12 cellular contexts compared by ENCODE assay signal in genomic region chr9:112072721-112073553, GRCh38.
DNase-seq lines count a peak whose midpoint lies in the region; ATAC-seq, FAIRE-seq and TF ChIP-seq lines count a peak whose summit lies in the region.
"Had no signal": no experiment of that assay in that cellular context is flagged by ENCODE, and none has a peak within 500 bp of the region (broad histone marks: within the 10 kb centered on the region; RNA-seq: fewer than 3 reads in every experiment).

No MANE protein-coding gene starts in this region.

- H3K36me3 Mint-ChIP-seq in activated CD8-positive, alpha-beta T cell treated with anti-CD3 and anti-CD28 coated beads for 36 hours (ENCODE audit: low read depth) = peaks cover 4% of the 10 kb centered on the region
- no peaks in the 10 kb centered on the region for H3K36me3 Mint-ChIP-seq in WTC11

- no peak overlapping the region for H3K4me3 Mint-ChIP-seq in activated CD8-positive, alpha-beta T cell treated with anti-CD3 and anti-CD28 coated beads for 36 hours
- no peak overlapping the region for H3K4me3 Mint-ChIP-seq in WTC11
- H3K4me3 Mint-ChIP-seq: activated naive CD8-positive, alpha-beta T cell treated with anti-CD3 and anti-CD28 coated beads, Interleukin-2, amount 10 ng/mL, durations not matched to agents 7 days and 5 days had no signal

- H3K27me3 ChIP-seq in foreskin keratinocyte = no peaks in the 10 kb centered on the region
- no peaks in the 10 kb centered on the region for H3K27me3 ChIP-seq in ascending aorta
- H3K27me3 ChIP-seq: MG63 had no signal

- no peaks in the 10 kb centered on the region for H3K9me3 Mint-ChIP-seq in activated CD8-positive, alpha-beta T cell treated with anti-CD3 and anti-CD28 coated beads for 36 hours
- no peaks in the 10 kb centered on the region for H3K9me3 Mint-ChIP-seq in WTC11
- H3K9me3 Mint-ChIP-seq: activated naive CD8-positive, alpha-beta T cell treated with anti-CD3 and anti-CD28 coated beads, Interleukin-2, amount 10 ng/mL, durations not matched to agents 7 days and 5 days had no signal

- no peak for TF ChIP-seq POLR2A in GM12891 (IDR thresholded peaks at IDR 0.05; ENCODE audit: low read depth, low read length)

- H3K4me1 Mint-ChIP-seq in activated CD8-positive, alpha-beta T cell treated with anti-CD3 and anti-CD28 coated beads for 36 hours (ENCODE audit: low read depth) = peaks cover 28% of the 10 kb centered on the region
- peaks cover 17% of the 10 kb centered on the region for H3K4me1 Mint-ChIP-seq in WTC11

- no peak overlapping the region for H3K4me3 ChIP-seq in skin epidermis
- no peak overlapping the region for H3K4me3 ChIP-seq in ascending aorta
- H3K4me3 ChIP-seq: MG63 had no signal

- POLR2A ChIA-PET in activated CD8-positive, alpha-beta T cell treated with anti-CD3 and anti-CD28 coated beads for 36 hours (lab: Charles Lee) = interaction anchor here (0.8 kb wide), 1 partner anchor 11 kb away, joined by 3 read pairs; no protein-coding TSS in a partner anchor
- POLR2A ChIA-PET in WTC11 (lab: Charles Lee) = no interaction called here

- TF ChIP-seq CTCF in foreskin keratinocyte (conservative IDR thresholded peaks at IDR 0.05) (no peak), WTC11 (IDR thresholded peaks at IDR 0.05) (no peak), ascending aorta (IDR thresholded peaks at IDR 0.05) (no peak)
- no peak for TF ChIP-seq CTCF in activated CD8-positive, alpha-beta T cell treated with anti-CD3 and anti-CD28 coated beads for 36 hours (IDR thresholded peaks at IDR 0.05)

- H3K4me1 ChIP-seq in foreskin keratinocyte = no peaks in the 10 kb centered on the region
- H3K4me1 ChIP-seq in ascending aorta = no peaks in the 10 kb centered on the region

- CTCF ChIA-PET in activated CD8-positive, alpha-beta T cell treated with anti-CD3 and anti-CD28 coated beads for 36 hours (lab: Charles Lee) = interaction anchor here (0.6 to 4.8 kb wide), 3 partner anchors 247 to 314 kb away, joined by 3 to 122 read pairs (median 5); no protein-coding TSS in a partner anchor
- CTCF ChIA-PET in WTC11 (lab: Charles Lee) = interaction anchor here (2.6 kb wide), 1 partner anchor 315 kb away, joined by 48 read pairs; no protein-coding TSS in a partner anchor

- no peak overlapping the region for H3K27ac Mint-ChIP-seq in activated CD8-positive, alpha-beta T cell treated with anti-CD3 and anti-CD28 coated beads for 36 hours
- no peak overlapping the region for H3K27ac Mint-ChIP-seq in WTC11

- intact Hi-C loops in activated CD8-positive, alpha-beta T cell treated with anti-CD3 and anti-CD28 coated beads for 36 hours (cut with micrococcal nuclease) = loop anchor here (5.0 kb wide), 1 partner anchor 311 kb away; no protein-coding TSS in a partner anchor
- intact Hi-C loops in ascending aorta (cut with DNase I) = loop anchor here (5.0 kb wide), 1 partner anchor 176 kb away; the partner anchor contains the start of gene UGCG

- H3K27me3 Mint-ChIP-seq in activated CD8-positive, alpha-beta T cell treated with anti-CD3 and anti-CD28 coated beads for 36 hours = no peaks in the 10 kb centered on the region
- H3K27me3 Mint-ChIP-seq in WTC11 (ENCODE audit: low read depth) = no peaks in the 10 kb centered on the region
- H3K27me3 Mint-ChIP-seq: activated naive CD8-positive, alpha-beta T cell treated with anti-CD3 and anti-CD28 coated beads, Interleukin-2, amount 10 ng/mL, durations not matched to agents 7 days and 5 days had no signal

- no peaks in the 10 kb centered on the region for H3K36me3 ChIP-seq in ascending aorta
- H3K36me3 ChIP-seq: MG63 had no signal

- no peaks in the 10 kb centered on the region for H3K9me3 ChIP-seq in ascending aorta
- H3K9me3 ChIP-seq: MG63 had no signal

- FAIRE-seq in GM12891 (lab: Jason Lieb, UNC) = no peak

- peak overlapping the region; percentile 26 for H3K27ac ChIP-seq in foreskin keratinocyte
- peak overlapping the region in 16 of 21 experiments; percentile 41 to 93 (median 76) for H3K27ac ChIP-seq in skin epidermis
- peak overlapping the region in 1 of 2 donors; percentile 34 for H3K27ac ChIP-seq in ascending aorta

- ATAC-seq in SK-N-SH treated with all-trans-retinoic acid at 6 μM for 48 hours (peak; percentile 36), foreskin keratinocyte (no peak), HG02840 (IDR thresholded peaks at IDR 0.05; ENCODE audit: low FRiP score, unreplicated experiment) (no peak), WTC11 (no peak)
- no peak for ATAC-seq in activated CD8-positive, alpha-beta T cell treated with anti-CD3 and anti-CD28 coated beads for 36 hours

- DNase-seq in GM12891 (ENCODE audit: insufficient read length, low spot score) = no peak
- DNase-seq in foreskin keratinocyte = no peak
- no peak for DNase-seq in activated CD8-positive, alpha-beta T cell treated with anti-CD3 and anti-CD28 coated beads for 36 hours
- no peak for DNase-seq in WTC11 (ENCODE audit: low spot score)
- DNase-seq in ascending aorta (ENCODE audit: low spot score in 2 of 2) = no peak
- DNase-seq: activated CD4-positive, CD25-positive, alpha-beta regulatory T cell treated with anti-CD3 and anti-CD28 coated beads, Interleukin-2, amount 50 U/mL, for 72 hours; activated naive CD8-positive, alpha-beta T cell treated with anti-CD3 and anti-CD28 coated beads, Interleukin-2, amount 10 ng/mL, durations not matched to agents 7 days and 5 days; hypothalamus; MG63 had no signal

TF ChIP-seq in GM12891, 5 proteins besides CTCF, POLR2A, EP300 and RAD21:
- peak; percentile 6 for TF ChIP-seq PAX5 (IDR thresholded peaks at IDR 0.05; ENCODE audit: insufficient read depth, low read length, severe bottlenecking)
- TF ChIP-seq POLR2AphosphoS5 (IDR thresholded peaks at IDR 0.05; ENCODE audit: low read depth, low read length) = no peak
TF ChIP-seq in GM12891: peak in this region for 1.

TF ChIP-seq in SK-N-SH treated with all-trans-retinoic acid at 6 μM for 48 hours, 23 proteins besides CTCF, POLR2A, EP300 and RAD21 (continues in another document):
- TF ChIP-seq OSR1 (CRISPR knock-in tag; IDR thresholded peaks at IDR 0.05) (no peak), ZFP30 (CRISPR knock-in tag; IDR thresholded peaks at IDR 0.05) (no peak), ISL1 (CRISPR knock-in tag; IDR thresholded peaks at IDR 0.05) (peak; percentile 62; the same call in 1 of the 2 replicates), GLIS3 (CRISPR knock-in tag; IDR thresholded peaks at IDR 0.05) (no peak), TOX (CRISPR knock-in tag; IDR thresholded peaks at IDR 0.05; ENCODE audit: borderline replicate concordance) (peak; percentile 45; the same call in 1 of the 2 replicates), SNAI2 (CRISPR knock-in tag; IDR thresholded peaks at IDR 0.05) (no peak)
- TF ChIP-seq, protein P1, sequence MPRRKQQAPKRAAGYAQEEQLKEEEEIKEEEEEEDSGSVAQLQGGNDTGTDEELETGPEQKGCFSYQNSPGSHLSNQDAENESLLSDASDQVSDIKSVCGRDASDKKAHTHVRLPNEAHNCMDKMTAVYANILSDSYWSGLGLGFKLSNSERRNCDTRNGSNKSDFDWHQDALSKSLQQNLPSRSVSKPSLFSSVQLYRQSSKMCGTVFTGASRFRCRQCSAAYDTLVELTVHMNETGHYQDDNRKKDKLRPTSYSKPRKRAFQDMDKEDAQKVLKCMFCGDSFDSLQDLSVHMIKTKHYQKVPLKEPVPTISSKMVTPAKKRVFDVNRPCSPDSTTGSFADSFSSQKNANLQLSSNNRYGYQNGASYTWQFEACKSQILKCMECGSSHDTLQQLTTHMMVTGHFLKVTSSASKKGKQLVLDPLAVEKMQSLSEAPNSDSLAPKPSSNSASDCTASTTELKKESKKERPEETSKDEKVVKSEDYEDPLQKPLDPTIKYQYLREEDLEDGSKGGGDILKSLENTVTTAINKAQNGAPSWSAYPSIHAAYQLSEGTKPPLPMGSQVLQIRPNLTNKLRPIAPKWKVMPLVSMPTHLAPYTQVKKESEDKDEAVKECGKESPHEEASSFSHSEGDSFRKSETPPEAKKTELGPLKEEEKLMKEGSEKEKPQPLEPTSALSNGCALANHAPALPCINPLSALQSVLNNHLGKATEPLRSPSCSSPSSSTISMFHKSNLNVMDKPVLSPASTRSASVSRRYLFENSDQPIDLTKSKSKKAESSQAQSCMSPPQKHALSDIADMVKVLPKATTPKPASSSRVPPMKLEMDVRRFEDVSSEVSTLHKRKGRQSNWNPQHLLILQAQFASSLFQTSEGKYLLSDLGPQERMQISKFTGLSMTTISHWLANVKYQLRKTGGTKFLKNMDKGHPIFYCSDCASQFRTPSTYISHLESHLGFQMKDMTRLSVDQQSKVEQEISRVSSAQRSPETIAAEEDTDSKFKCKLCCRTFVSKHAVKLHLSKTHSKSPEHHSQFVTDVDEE (CRISPR knock-in tag; IDR thresholded peaks at IDR 0.05) = no peak

TF ChIP-seq in WTC11, 78 proteins besides CTCF, POLR2A, EP300 and RAD21 (continues in another document):
- no peak for TF ChIP-seq ZNF512 (CRISPR knock-in tag; IDR thresholded peaks at IDR 0.05; ENCODE audit: borderline replicate concordance)
- TF ChIP-seq, protein P2, sequence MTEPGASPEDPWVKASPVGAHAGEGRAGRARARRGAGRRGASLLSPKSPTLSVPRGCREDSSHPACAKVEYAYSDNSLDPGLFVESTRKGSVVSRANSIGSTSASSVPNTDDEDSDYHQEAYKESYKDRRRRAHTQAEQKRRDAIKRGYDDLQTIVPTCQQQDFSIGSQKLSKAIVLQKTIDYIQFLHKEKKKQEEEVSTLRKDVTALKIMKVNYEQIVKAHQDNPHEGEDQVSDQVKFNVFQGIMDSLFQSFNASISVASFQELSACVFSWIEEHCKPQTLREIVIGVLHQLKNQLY (CRISPR knock-in tag; IDR thresholded peaks at IDR 0.05) = no peak
- no peak for TF ChIP-seq NR1H2 (CRISPR knock-in tag; IDR thresholded peaks at IDR 0.05)
- TF ChIP-seq IRF2 (CRISPR knock-in tag; IDR thresholded peaks at IDR 0.05; ENCODE audit: borderline replicate concordance, low read depth) = no peak
- TF ChIP-seq SP1 (CRISPR knock-in tag; conservative IDR thresholded peaks at IDR 0.05) = no peak
- TF ChIP-seq JAZF1 (CRISPR knock-in tag; IDR thresholded peaks at IDR 0.05) = no peak
